Comparison of ENCODE assay signal across 1 cellular context in genomic region chr19:4911786-4912672, GRCh38.
A peak's percentile ranks its signal among the peaks of the same experiment; 100 is the strongest.
TF ChIP-seq lines count a peak whose summit lies in the region.

No MANE protein-coding gene starts in this region.

TF ChIP-seq in K562, 482 proteins besides CTCF, POLR2A, EP300 and RAD21 (continues in another document):
- no peak for TF ChIP-seq ZNF398 (CRISPR knock-in tag; IDR thresholded peaks at IDR 0.05)
- TF ChIP-seq E2F6 (IDR thresholded peaks at IDR 0.05; ENCODE audit: borderline replicate concordance in 1 of 2, extremely low read depth in 1 of 2, insufficient read depth in 1 of 2, insufficient read length in 1 of 2, low read depth in 1 of 2, low read length in 1 of 2, poor library complexity in 1 of 2, severe bottlenecking in 1 of 2): no peak
- TF ChIP-seq KLF16 (IDR thresholded peaks at IDR 0.05): no peak
- no peak for TF ChIP-seq CEBPG (CRISPR knock-in tag; IDR thresholded peaks at IDR 0.05)
- TF ChIP-seq CEBPG (tag; conservative IDR thresholded peaks at IDR 0.05 in 1 of 2, IDR thresholded peaks at IDR 0.05 in 1 of 2): no peak
- no peak for TF ChIP-seq ZNF239 (CRISPR knock-in tag; IDR thresholded peaks at IDR 0.05)
- peak; percentile 43; the same call in 1 of the 2 replicates for TF ChIP-seq EP400 (IDR thresholded peaks at IDR 0.05)
- no peak for TF ChIP-seq ZNF561 (CRISPR knock-in tag; conservative IDR thresholded peaks at IDR 0.05)
- no peak for TF ChIP-seq ZNF707 (CRISPR knock-in tag; conservative IDR thresholded peaks at IDR 0.05)
- no peak for TF ChIP-seq NONO (IDR thresholded peaks at IDR 0.05; ENCODE audit: low read depth in 2 of 2, low read length in 1 of 2)
- peak; percentile 55 for TF ChIP-seq XRCC5 (IDR thresholded peaks at IDR 0.05; ENCODE audit: low read depth, low read length)
- no peak for TF ChIP-seq RAD51 (IDR thresholded peaks at IDR 0.05; ENCODE audit: borderline replicate concordance, low read depth)
- TF ChIP-seq ZNF586 (CRISPR knock-in tag; conservative IDR thresholded peaks at IDR 0.05): no peak
- no peak for TF ChIP-seq PTTG1 (tag; IDR thresholded peaks at IDR 0.05; ENCODE audit: low read depth)
- TF ChIP-seq GATA2 (CRISPR knock-in tag; IDR thresholded peaks at IDR 0.05): no peak
- no peak for TF ChIP-seq HDGF (IDR thresholded peaks at IDR 0.05)
- peak; percentile 65; the same call in 1 of the 2 replicates for TF ChIP-seq SMC3 (conservative IDR thresholded peaks at IDR 0.05; ENCODE audit: insufficient read depth, low read depth, low read length)
- no peak for TF ChIP-seq DNMT1 (IDR thresholded peaks at IDR 0.05)
- TF ChIP-seq HDAC6 (IDR thresholded peaks at IDR 0.05; ENCODE audit: low read depth, low read length): no peak
- no peak for TF ChIP-seq ZNF134 (CRISPR knock-in tag; conservative IDR thresholded peaks at IDR 0.05)
- TF ChIP-seq BRD9 (IDR thresholded peaks at IDR 0.05; ENCODE audit: low read depth, partially characterized antibody): peak; percentile 63
- TF ChIP-seq FOS (IDR thresholded peaks at IDR 0.05; ENCODE audit: extremely low read depth, insufficient read length): no peak
- peak; percentile 16 for TF ChIP-seq KDM5B (IDR thresholded peaks at IDR 0.05; ENCODE audit: insufficient replicate concordance, low read depth, low read length)
- no peak for TF ChIP-seq ASH1L (IDR thresholded peaks at IDR 0.05; ENCODE audit: borderline replicate concordance, low read depth, partially characterized antibody)
- TF ChIP-seq ZSCAN29 (IDR thresholded peaks at IDR 0.05): peak; percentile 85
- TF ChIP-seq TSC22D4 (tag; IDR thresholded peaks at IDR 0.05): no peak
- no peak for TF ChIP-seq ZNF551 (CRISPR knock-in tag; IDR thresholded peaks at IDR 0.05)
- TF ChIP-seq SMAD4 (CRISPR knock-in tag; conservative IDR thresholded peaks at IDR 0.05): no peak
- TF ChIP-seq GABPA (tag; conservative IDR thresholded peaks at IDR 0.05; ENCODE audit: low read depth): no peak
- TF ChIP-seq SMARCA5 (IDR thresholded peaks at IDR 0.05): 0 out of 2 replicates have a peak, but pooled peaks have one; percentile 1
- TF ChIP-seq RBM34 (IDR thresholded peaks at IDR 0.05; ENCODE audit: borderline replicate concordance, insufficient read depth, low read length): no peak
- 0 out of 2 replicates have a peak, but pooled peaks have one; percentile 24 for TF ChIP-seq TOE1 (IDR thresholded peaks at IDR 0.05; ENCODE audit: borderline replicate concordance)
- no peak for TF ChIP-seq TOE1 (CRISPR knock-in tag; IDR thresholded peaks at IDR 0.05; ENCODE audit: borderline replicate concordance, low read depth)
- TF ChIP-seq VEZF1 (CRISPR knock-in tag; IDR thresholded peaks at IDR 0.05): peak; percentile 40; the same call in 1 of the 2 replicates
- TF ChIP-seq GATAD2A (IDR thresholded peaks at IDR 0.05): no peak
- TF ChIP-seq GABPB1 (CRISPR knock-in tag; IDR thresholded peaks at IDR 0.05): no peak
- TF ChIP-seq ZNF175 (CRISPR knock-in tag; IDR thresholded peaks at IDR 0.05; ENCODE audit: low read depth): no peak
- TF ChIP-seq MAX (CRISPR knock-in tag; IDR thresholded peaks at IDR 0.05): peak; percentile 59
- no peak for TF ChIP-seq ZNF584 (CRISPR knock-in tag; IDR thresholded peaks at IDR 0.05; ENCODE audit: low read depth)
- TF ChIP-seq HMG20A (CRISPR knock-in tag; conservative IDR thresholded peaks at IDR 0.05): no peak
- no peak for TF ChIP-seq MTA2 (IDR thresholded peaks at IDR 0.05; ENCODE audit: low read depth)
- TF ChIP-seq MEF2A (IDR thresholded peaks at IDR 0.05; ENCODE audit: control insufficient read depth, low read depth, low read length): no peak
- TF ChIP-seq BCLAF1 (IDR thresholded peaks at IDR 0.05; ENCODE audit: borderline replicate concordance in 1 of 2, control insufficient read depth in 1 of 2, low read depth in 2 of 2, low read length in 1 of 2): no peak
- TF ChIP-seq NR2C2 (CRISPR knock-in tag; IDR thresholded peaks at IDR 0.05): no peak
- TF ChIP-seq NR2C2 (tag; IDR thresholded peaks at IDR 0.05): no peak
- TF ChIP-seq ZNF695 (CRISPR knock-in tag; IDR thresholded peaks at IDR 0.05): no peak
- no peak for TF ChIP-seq PRDM10 (IDR thresholded peaks at IDR 0.05; ENCODE audit: partially characterized antibody)
- TF ChIP-seq FOXA3 (CRISPR knock-in tag; conservative IDR thresholded peaks at IDR 0.05 in 1 of 2, IDR thresholded peaks at IDR 0.05 in 1 of 2): 0 out of 4 replicates have a peak, but pooled peaks of 1 of the 2 experiments have one; percentile 26
- TF ChIP-seq ZBTB7A (IDR thresholded peaks at IDR 0.05; ENCODE audit: borderline replicate concordance, control insufficient read depth, low read depth, low read length): peak; percentile 58
- no peak for TF ChIP-seq LCOR (CRISPR knock-in tag; IDR thresholded peaks at IDR 0.05)
- no peak for TF ChIP-seq NUFIP1 (IDR thresholded peaks at IDR 0.05; ENCODE audit: partially characterized antibody)
- TF ChIP-seq SP1 (CRISPR knock-in tag; IDR thresholded peaks at IDR 0.05): no peak
- TF ChIP-seq IRF1 (CRISPR knock-in tag; IDR thresholded peaks at IDR 0.05; ENCODE audit: borderline replicate concordance): no peak
- peak; percentile 59 for TF ChIP-seq MEIS2 (IDR thresholded peaks at IDR 0.05; ENCODE audit: partially characterized antibody)
- TF ChIP-seq TFAP4 (CRISPR knock-in tag; IDR thresholded peaks at IDR 0.05; ENCODE audit: borderline replicate concordance): 0 out of 2 replicates have a peak, but pooled peaks have one; percentile 3
- no peak for TF ChIP-seq ZC3H8 (IDR thresholded peaks at IDR 0.05)
- TF ChIP-seq ARNT (IDR thresholded peaks at IDR 0.05): no peak
- TF ChIP-seq FOXK1 (CRISPR knock-in tag; IDR thresholded peaks at IDR 0.05; ENCODE audit: borderline replicate concordance): no peak
- no peak for TF ChIP-seq CHD4 (IDR thresholded peaks at IDR 0.05; ENCODE audit: insufficient read depth, insufficient replicate concordance, low read depth, low read length, poor library complexity, severe bottlenecking)
- no peak for TF ChIP-seq FOXJ2 (tag; IDR thresholded peaks at IDR 0.05)
- TF ChIP-seq ZNF431 (CRISPR knock-in tag; IDR thresholded peaks at IDR 0.05): no peak
- TF ChIP-seq MCM7 (IDR thresholded peaks at IDR 0.05): no peak
- peak; percentile 36; the same call in 1 of the 2 replicates for TF ChIP-seq ATF7 (IDR thresholded peaks at IDR 0.05)
- TF ChIP-seq ZBTB17 (CRISPR knock-in tag; IDR thresholded peaks at IDR 0.05): no peak
- TF ChIP-seq PATZ1 (CRISPR knock-in tag; IDR thresholded peaks at IDR 0.05; ENCODE audit: borderline replicate concordance): no peak
